In the genomic region with DNA sequence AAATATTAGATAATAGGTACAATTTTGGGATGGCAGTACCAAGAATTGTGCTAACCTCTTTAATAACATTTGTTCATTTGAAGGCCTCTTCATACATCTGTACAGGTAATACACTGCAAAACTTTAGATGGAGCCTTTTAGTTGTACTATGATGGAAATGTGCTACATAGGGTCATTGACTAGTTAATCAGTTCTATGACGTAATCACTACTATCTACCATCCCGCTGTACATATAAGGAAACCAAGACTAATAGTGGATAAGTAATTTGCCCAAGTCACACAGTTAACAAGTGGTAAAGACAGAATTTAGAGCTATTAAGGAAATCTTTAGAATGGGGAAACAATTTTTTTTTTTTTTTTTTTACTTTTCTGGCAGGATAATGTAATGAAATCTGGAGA, we compare ENCODE assay signal across 36 cellular contexts.
"Had no signal": no experiment of that assay in that cellular context is flagged by ENCODE, and none has a peak within 500 bp of the region (broad histone marks: within the 10 kb centered on the region; RNA-seq: fewer than 3 reads in every experiment).

No MANE protein-coding gene starts in this region.

- DNase-seq: Karpas-422, Kasumi-1, MG63, MM.1S, MV-4-11, NCI-H1048, NCI-H1092, NCI-H1092 treated with DMSO at 0.1 percent for 48 hours, NCI-H1105, NCI-H1105 treated with DMSO at 0.1 percent for 48 hours, NCI-H1417, NCI-H1417 treated with DMSO at 0.1 percent for 48 hours, NCI-H1436, NCI-H1436 treated with DMSO at 0.1 percent for 48 hours, NCI-H146, NCI-H1694, NCI-H1694 treated with DMSO at 0.1 percent for 48 hours, NCI-H187, NCI-H187 treated with DMSO at 0.1 percent for 48 hours, NCI-H1930, NCI-H2029, NCI-H2029 treated with DMSO at 0.1 percent for 48 hours, NCI-H2081, NCI-H2081 treated with DMSO at 0.1 percent for 48 hours, NCI-H2107, NCI-H2171, NCI-H2171 treated with DMSO at 0.1 percent for 48 hours, NCI-H2227 treated with DMSO at 0.1 percent for 48 hours, NCI-H226, NCI-H345, NCI-H446, NCI-H446 treated with DMSO at 0.1 percent for 48 hours, NCI-H510A, NCI-H510A treated with DMSO at 0.1 percent for 48 hours, NCI-H524, NCI-H524 treated with DMSO at 0.1 percent for 48 hours had no signal

- H3K9me3 ChIP-seq: MG63 had no signal

- H3K4me3 ChIP-seq: MG63 had no signal

- H3K27me3 ChIP-seq: MG63 had no signal

- H3K36me3 ChIP-seq: MG63 had no signal
